1 cellular context compared by ENCODE assay signal in the genomic region with DNA sequence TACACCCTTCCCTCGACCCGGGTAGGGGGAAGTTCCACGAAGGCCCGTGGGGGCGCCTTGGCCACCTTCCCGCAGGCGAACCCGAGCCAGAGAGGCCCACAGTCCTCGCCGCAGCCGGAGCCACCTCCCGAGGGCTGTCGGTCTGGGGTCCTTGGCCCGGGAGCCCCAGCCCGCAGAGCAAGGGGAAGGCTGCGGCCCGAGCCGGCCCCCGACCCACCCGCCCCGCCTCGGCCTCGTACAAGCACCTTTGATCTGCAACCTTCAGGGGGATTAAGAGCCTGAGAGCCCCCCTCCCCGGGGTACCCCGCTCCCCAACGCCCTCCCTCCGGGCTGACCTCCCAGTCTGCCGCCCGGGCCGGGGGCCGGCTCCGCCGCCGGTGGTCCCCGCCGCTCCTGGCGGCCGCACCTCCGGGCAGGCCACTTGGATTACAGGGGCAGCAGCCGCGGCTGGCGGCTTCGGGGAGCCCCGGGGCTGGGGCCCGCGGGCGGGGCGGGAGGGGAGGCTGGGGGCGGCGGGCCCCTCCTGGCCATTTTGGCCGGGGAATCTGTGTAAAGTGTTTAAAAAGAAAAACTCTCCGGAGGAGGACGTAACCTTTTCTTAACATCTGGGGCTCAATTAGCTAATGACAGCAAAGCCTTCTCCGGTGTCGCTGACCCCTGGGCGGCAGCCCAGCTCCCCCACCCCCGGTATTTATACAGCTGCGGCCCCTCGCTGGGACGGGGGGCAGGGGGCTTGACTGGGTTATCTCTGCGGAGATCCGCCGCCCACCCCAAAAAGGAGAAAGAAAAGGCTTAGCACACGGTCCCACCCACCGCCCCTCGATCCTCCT.
TF ChIP-seq lines count a peak whose summit lies in the region.

No MANE protein-coding gene starts in this region.

TF ChIP-seq in GM23338, 12 proteins besides CTCF, POLR2A, EP300 and RAD21 (continued from another document):
- TF ChIP-seq, protein P1, sequence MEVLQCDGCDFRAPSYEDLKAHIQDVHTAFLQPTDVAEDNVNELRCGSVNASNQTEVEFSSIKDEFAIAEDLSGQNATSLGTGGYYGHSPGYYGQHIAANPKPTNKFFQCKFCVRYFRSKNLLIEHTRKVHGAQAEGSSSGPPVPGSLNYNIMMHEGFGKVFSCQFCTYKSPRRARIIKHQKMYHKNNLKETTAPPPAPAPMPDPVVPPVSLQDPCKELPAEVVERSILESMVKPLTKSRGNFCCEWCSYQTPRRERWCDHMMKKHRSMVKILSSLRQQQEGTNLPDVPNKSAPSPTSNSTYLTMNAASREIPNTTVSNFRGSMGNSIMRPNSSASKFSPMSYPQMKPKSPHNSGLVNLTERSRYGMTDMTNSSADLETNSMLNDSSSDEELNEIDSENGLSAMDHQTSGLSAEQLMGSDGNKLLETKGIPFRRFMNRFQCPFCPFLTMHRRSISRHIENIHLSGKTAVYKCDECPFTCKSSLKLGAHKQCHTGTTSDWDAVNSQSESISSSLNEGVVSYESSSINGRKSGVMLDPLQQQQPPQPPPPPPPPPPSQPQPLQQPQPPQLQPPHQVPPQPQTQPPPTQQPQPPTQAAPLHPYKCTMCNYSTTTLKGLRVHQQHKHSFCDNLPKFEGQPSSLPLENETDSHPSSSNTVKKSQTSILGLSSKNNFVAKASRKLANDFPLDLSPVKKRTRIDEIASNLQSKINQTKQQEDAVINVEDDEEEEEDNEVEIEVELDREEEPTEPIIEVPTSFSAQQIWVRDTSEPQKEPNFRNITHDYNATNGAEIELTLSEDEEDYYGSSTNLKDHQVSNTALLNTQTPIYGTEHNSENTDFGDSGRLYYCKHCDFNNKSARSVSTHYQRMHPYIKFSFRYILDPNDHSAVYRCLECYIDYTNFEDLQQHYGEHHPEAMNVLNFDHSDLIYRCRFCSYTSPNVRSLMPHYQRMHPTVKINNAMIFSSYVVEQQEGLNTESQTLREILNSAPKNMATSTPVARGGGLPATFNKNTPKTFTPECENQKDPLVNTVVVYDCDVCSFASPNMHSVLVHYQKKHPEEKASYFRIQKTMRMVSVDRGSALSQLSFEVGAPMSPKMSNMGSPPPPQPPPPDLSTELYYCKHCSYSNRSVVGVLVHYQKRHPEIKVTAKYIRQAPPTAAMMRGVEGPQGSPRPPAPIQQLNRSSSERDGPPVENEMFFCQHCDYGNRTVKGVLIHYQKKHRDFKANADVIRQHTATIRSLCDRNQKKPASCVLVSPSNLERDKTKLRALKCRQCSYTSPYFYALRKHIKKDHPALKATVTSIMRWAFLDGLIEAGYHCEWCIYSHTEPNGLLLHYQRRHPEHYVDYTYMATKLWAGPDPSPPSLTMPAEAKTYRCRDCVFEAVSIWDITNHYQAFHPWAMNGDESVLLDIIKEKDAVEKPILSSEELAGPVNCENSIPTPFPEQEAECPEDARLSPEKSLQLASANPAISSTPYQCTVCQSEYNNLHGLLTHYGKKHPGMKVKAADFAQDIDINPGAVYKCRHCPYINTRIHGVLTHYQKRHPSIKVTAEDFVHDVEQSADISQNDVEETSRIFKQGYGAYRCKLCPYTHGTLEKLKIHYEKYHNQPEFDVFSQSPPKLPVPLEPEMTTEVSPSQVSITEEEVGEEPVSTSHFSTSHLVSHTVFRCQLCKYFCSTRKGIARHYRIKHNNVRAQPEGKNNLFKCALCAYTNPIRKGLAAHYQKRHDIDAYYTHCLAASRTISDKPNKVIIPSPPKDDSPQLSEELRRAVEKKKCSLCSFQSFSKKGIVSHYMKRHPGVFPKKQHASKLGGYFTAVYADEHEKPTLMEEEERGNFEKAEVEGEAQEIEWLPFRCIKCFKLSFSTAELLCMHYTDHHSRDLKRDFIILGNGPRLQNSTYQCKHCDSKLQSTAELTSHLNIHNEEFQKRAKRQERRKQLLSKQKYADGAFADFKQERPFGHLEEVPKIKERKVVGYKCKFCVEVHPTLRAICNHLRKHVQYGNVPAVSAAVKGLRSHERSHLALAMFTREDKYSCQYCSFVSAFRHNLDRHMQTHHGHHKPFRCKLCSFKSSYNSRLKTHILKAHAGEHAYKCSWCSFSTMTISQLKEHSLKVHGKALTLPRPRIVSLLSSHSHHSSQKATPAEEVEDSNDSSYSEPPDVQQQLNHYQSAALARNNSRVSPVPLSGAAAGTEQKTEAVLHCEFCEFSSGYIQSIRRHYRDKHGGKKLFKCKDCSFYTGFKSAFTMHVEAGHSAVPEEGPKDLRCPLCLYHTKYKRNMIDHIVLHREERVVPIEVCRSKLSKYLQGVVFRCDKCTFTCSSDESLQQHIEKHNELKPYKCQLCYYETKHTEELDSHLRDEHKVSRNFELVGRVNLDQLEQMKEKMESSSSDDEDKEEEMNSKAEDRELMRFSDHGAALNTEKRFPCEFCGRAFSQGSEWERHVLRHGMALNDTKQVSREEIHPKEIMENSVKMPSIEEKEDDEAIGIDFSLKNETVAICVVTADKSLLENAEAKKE (CRISPR knock-in tag; IDR thresholded peaks at IDR 0.05) = no peak
